In genomic region chr18:78637442-78638402, GRCh38 we compare ENCODE assay signal across 1 cellular context.
TF ChIP-seq lines count a peak whose summit lies in the region.

No MANE protein-coding gene starts in this region.

TF ChIP-seq in GM23338, 12 proteins besides CTCF, POLR2A, EP300 and RAD21 (continued from another document):
- TF ChIP-seq, protein P1, sequence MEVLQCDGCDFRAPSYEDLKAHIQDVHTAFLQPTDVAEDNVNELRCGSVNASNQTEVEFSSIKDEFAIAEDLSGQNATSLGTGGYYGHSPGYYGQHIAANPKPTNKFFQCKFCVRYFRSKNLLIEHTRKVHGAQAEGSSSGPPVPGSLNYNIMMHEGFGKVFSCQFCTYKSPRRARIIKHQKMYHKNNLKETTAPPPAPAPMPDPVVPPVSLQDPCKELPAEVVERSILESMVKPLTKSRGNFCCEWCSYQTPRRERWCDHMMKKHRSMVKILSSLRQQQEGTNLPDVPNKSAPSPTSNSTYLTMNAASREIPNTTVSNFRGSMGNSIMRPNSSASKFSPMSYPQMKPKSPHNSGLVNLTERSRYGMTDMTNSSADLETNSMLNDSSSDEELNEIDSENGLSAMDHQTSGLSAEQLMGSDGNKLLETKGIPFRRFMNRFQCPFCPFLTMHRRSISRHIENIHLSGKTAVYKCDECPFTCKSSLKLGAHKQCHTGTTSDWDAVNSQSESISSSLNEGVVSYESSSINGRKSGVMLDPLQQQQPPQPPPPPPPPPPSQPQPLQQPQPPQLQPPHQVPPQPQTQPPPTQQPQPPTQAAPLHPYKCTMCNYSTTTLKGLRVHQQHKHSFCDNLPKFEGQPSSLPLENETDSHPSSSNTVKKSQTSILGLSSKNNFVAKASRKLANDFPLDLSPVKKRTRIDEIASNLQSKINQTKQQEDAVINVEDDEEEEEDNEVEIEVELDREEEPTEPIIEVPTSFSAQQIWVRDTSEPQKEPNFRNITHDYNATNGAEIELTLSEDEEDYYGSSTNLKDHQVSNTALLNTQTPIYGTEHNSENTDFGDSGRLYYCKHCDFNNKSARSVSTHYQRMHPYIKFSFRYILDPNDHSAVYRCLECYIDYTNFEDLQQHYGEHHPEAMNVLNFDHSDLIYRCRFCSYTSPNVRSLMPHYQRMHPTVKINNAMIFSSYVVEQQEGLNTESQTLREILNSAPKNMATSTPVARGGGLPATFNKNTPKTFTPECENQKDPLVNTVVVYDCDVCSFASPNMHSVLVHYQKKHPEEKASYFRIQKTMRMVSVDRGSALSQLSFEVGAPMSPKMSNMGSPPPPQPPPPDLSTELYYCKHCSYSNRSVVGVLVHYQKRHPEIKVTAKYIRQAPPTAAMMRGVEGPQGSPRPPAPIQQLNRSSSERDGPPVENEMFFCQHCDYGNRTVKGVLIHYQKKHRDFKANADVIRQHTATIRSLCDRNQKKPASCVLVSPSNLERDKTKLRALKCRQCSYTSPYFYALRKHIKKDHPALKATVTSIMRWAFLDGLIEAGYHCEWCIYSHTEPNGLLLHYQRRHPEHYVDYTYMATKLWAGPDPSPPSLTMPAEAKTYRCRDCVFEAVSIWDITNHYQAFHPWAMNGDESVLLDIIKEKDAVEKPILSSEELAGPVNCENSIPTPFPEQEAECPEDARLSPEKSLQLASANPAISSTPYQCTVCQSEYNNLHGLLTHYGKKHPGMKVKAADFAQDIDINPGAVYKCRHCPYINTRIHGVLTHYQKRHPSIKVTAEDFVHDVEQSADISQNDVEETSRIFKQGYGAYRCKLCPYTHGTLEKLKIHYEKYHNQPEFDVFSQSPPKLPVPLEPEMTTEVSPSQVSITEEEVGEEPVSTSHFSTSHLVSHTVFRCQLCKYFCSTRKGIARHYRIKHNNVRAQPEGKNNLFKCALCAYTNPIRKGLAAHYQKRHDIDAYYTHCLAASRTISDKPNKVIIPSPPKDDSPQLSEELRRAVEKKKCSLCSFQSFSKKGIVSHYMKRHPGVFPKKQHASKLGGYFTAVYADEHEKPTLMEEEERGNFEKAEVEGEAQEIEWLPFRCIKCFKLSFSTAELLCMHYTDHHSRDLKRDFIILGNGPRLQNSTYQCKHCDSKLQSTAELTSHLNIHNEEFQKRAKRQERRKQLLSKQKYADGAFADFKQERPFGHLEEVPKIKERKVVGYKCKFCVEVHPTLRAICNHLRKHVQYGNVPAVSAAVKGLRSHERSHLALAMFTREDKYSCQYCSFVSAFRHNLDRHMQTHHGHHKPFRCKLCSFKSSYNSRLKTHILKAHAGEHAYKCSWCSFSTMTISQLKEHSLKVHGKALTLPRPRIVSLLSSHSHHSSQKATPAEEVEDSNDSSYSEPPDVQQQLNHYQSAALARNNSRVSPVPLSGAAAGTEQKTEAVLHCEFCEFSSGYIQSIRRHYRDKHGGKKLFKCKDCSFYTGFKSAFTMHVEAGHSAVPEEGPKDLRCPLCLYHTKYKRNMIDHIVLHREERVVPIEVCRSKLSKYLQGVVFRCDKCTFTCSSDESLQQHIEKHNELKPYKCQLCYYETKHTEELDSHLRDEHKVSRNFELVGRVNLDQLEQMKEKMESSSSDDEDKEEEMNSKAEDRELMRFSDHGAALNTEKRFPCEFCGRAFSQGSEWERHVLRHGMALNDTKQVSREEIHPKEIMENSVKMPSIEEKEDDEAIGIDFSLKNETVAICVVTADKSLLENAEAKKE (CRISPR knock-in tag; IDR thresholded peaks at IDR 0.05) = no peak
- TF ChIP-seq ZNF331 (CRISPR knock-in tag; IDR thresholded peaks at IDR 0.05; ENCODE audit: low read depth) = no peak
- no peak for TF ChIP-seq EZH2phosphoT487 (IDR thresholded peaks at IDR 0.05; ENCODE audit: unreplicated experiment)
- no peak for TF ChIP-seq STAT1 (IDR thresholded peaks at IDR 0.05; ENCODE audit: unreplicated experiment)
- TF ChIP-seq NANOG (IDR thresholded peaks at IDR 0.05; ENCODE audit: borderline replicate concordance) = no peak
